Comparison of ENCODE assay signal across 9 cellular contexts in genomic region chr4:47490550-47490949, GRCh38. TPM values are rescaled to one million over a fixed set of nuclear protein-coding genes. Genes with fewer than 3 reads are reported as not detected.
DNase-seq lines count a peak whose midpoint lies in the region; ATAC-seq and TF ChIP-seq lines count a peak whose summit lies in the region.
"Had no signal": no experiment of that assay in that cellular context is flagged by ENCODE, and none has a peak within 500 bp of the region (broad histone marks: within the 10 kb centered on the region; RNA-seq: fewer than 3 reads in every experiment).

No MANE protein-coding gene starts in this region.

- H3K4me2 ChIP-seq in OCI-LY3 (ENCODE audit: low read length), result no peak overlapping the region
- no peak overlapping the region for H3K4me2 ChIP-seq in trophoblast cell (ENCODE audit: low read length)

- no peak overlapping the region for H4K12ac ChIP-seq in trophoblast cell (ENCODE audit: low read depth, low read length)

- H2BK120ac ChIP-seq in trophoblast cell (ENCODE audit: insufficient read depth, low read length, poor library complexity), result no peak overlapping the region

- ATAC-seq in GM18868 (IDR thresholded peaks at IDR 0.05; ENCODE audit: unreplicated experiment), result peak; percentile 91
- peak; percentile 83 for ATAC-seq in HG03025 (IDR thresholded peaks at IDR 0.05; ENCODE audit: low FRiP score, unreplicated experiment)
- no peak for ATAC-seq in body of pancreas

- intact Hi-C loops in body of pancreas (cut with DNase I), result no loop called here

- TF ChIP-seq CTCF in OCI-LY3 (IDR thresholded peaks at IDR 0.05; ENCODE audit: low read depth, low read length) (peak; percentile 45), epithelial cell of esophagus (IDR thresholded peaks at IDR 0.05; ENCODE audit: insufficient read depth, low read depth, low read length, missing control alignments) (peak; percentile 69), body of pancreas (IDR thresholded peaks at IDR 0.05) (peak in 2 of 7 experiments; percentile 14 to 21)

- no peaks in the 10 kb centered on the region for H3K36me3 ChIP-seq in OCI-LY3 (replicated peaks; ENCODE audit: low read depth, low read length)
- H3K36me3 ChIP-seq in trophoblast cell (ENCODE audit: control insufficient read depth in 1 of 2, insufficient read depth in 2 of 2, low read length in 2 of 2), result peaks cover 2% of the 10 kb centered on the region in 2 experiments
- no peaks in the 10 kb centered on the region for H3K36me3 ChIP-seq in body of pancreas (replicated peaks in 1 of 2; ENCODE audit: insufficient read depth in 1 of 2, low read depth in 2 of 2)

- H3K18ac ChIP-seq in trophoblast cell (ENCODE audit: low read length), result no peak overlapping the region

- H3K14ac ChIP-seq in trophoblast cell (ENCODE audit: low read length), result no peak overlapping the region

- H3K9ac ChIP-seq in OCI-LY3 (ENCODE audit: low read length) (no peak overlapping the region), trophoblast cell (ENCODE audit: low read length) (no peak overlapping the region)

- H4K8ac ChIP-seq in trophoblast cell (ENCODE audit: low read depth, low read length), result no peak overlapping the region

- H4K20me1 ChIP-seq in OCI-LY3 (ENCODE audit: insufficient read depth, low read length), result no peaks in the 10 kb centered on the region

- TF ChIP-seq POLR2A in body of pancreas (IDR thresholded peaks at IDR 0.05), result no peak

- no peak overlapping the region for H3K4me3 ChIP-seq in OCI-LY3 (ENCODE audit: low read length)
- no peak overlapping the region for H3K4me3 ChIP-seq in epithelial cell of esophagus (ENCODE audit: low read length)
- H3K4me3 ChIP-seq in trophoblast cell (ENCODE audit: low read depth, low read length), result no peak overlapping the region
- no peak overlapping the region for H3K4me3 ChIP-seq in body of pancreas
- H3K4me3 ChIP-seq: SK-N-MC had no signal

- H3K4ac ChIP-seq in trophoblast cell (ENCODE audit: low read depth, low read length), result no peak overlapping the region

- no peak overlapping the region for H2BK5ac ChIP-seq in trophoblast cell (ENCODE audit: low read depth, low read length, poor library complexity)

- H4K91ac ChIP-seq in trophoblast cell (ENCODE audit: low read depth, low read length), result no peak overlapping the region

- H3K4me1 ChIP-seq in OCI-LY3 (ENCODE audit: low read length) (peaks cover 12% of the 10 kb centered on the region), trophoblast cell (ENCODE audit: control insufficient read depth in 1 of 2, insufficient read depth in 2 of 2, low read length in 2 of 2) (peaks cover 2 to 4% of the 10 kb centered on the region in 2 experiments), body of pancreas (peaks cover 10% of the 10 kb centered on the region)

- H3K27ac ChIP-seq in OCI-LY3 (ENCODE audit: low read length) (no peak overlapping the region), trophoblast cell (ENCODE audit: low read depth, low read length) (no peak overlapping the region), body of pancreas (no peak overlapping the region)
- H3K27ac ChIP-seq: SK-N-MC had no signal

- H3K79me1 ChIP-seq in trophoblast cell (ENCODE audit: low read length), result peaks cover 3% of the 10 kb centered on the region

- no peak overlapping the region for H2BK12ac ChIP-seq in trophoblast cell (ENCODE audit: low read length)

- no peaks in the 10 kb centered on the region for H3K79me2 ChIP-seq in OCI-LY3 (ENCODE audit: low read length)
- H3K79me2 ChIP-seq in trophoblast cell (ENCODE audit: control insufficient read depth, insufficient read depth, low read length, poor library complexity), result peaks cover 9% of the 10 kb centered on the region

- peak overlapping the region; percentile 22 for H3K23ac ChIP-seq in trophoblast cell (ENCODE audit: low read length)

- H3K9me3 ChIP-seq in OCI-LY3 (ENCODE audit: insufficient read depth, low read length) (no peaks in the 10 kb centered on the region), trophoblast cell (ENCODE audit: insufficient read depth, low read depth, low read length) (no peaks in the 10 kb centered on the region), body of pancreas (no peaks in the 10 kb centered on the region)

- H2AFZ ChIP-seq in OCI-LY3 (ENCODE audit: low read depth, low read length) (no peak overlapping the region), trophoblast cell (ENCODE audit: insufficient read depth, low read length, poor library complexity) (no peak overlapping the region)

- H2AK5ac ChIP-seq in trophoblast cell (ENCODE audit: low read length), result no peak overlapping the region

- WGBS in trophoblast cell (ENCODE audit: extremely low coverage, insufficient coverage, insufficient read length), result 100% methylated on average over 1 of the region's 4 CpGs
- WGBS in body of pancreas, 2 donors, result 73 to 80% methylated on average over 4 of the region's 4 CpGs

- H3K27me3 ChIP-seq in OCI-LY3 (ENCODE audit: low read depth, low read length) (no peaks in the 10 kb centered on the region), trophoblast cell (ENCODE audit: insufficient read depth, low read length) (no peaks in the 10 kb centered on the region), body of pancreas (no peaks in the 10 kb centered on the region)

- DNase-seq in CD1c-positive myeloid dendritic cell (ENCODE audit: extremely low spot score) (peak; percentile 36), epithelial cell of esophagus (ENCODE audit: low read depth) (peak; percentile 67), trophoblast cell (peak in 1 of 2 donors; percentile 54), DMS79 (lab: John Stamatoyannopoulos, UW) (no peak), body of pancreas (no peak)

RNA-seq across cellular contexts. Expression of gene ATP10D, which starts 5.5 kb away (rescaled TPM):
- 196 and 211 TPM in 2 replicates for polyA plus RNA-seq in trophoblast cell (2013)
- total RNA-seq in body of pancreas, result 10 to 100 TPM; 12.5 to 24.4 TPM

RNA-seq across cellular contexts. Expression of gene COMMD8, which starts 27.0 kb away (rescaled TPM):
- 30.8 and 32.7 TPM in 2 replicates for polyA plus RNA-seq in trophoblast cell (2013)
- 1 to 10 TPM; 4.6 to 9.9 TPM for total RNA-seq in body of pancreas

Comparison
In these comparisons a context has a peak if more than half of its experiments do, and no peak if none do; other contexts are left out.
1. DNase-seq: peak in CD1c-positive myeloid dendritic cell (single experiment) and epithelial cell of esophagus (single experiment); none in DMS79 (single experiment) and body of pancreas (0 of 4).